ENCODE assay signal across 16 cellular contexts in genomic region chr4:57220172-57220571, GRCh38.
"Had no signal": no experiment of that assay in that cellular context is flagged by ENCODE, and none has a peak within 500 bp of the region (broad histone marks: within the 10 kb centered on the region; RNA-seq: fewer than 3 reads in every experiment).

No MANE protein-coding gene starts in this region.

- H3K4me3 Mint-ChIP-seq: activated naive CD8-positive, alpha-beta T cell treated with anti-CD3 and anti-CD28 coated beads, Interleukin-2, amount 10 ng/mL, durations not matched to agents 7 days and 5 days; brain; neural progenitor cell had no signal

- H3K27ac ChIP-seq: colonic mucosa, neural progenitor cell, pancreas, sigmoid colon, spleen, stomach, testis, upper lobe of left lung had no signal

- H3K9me3 ChIP-seq: colonic mucosa, pancreas, stomach, testis, upper lobe of left lung had no signal

- H3K4me1 Mint-ChIP-seq: activated naive CD8-positive, alpha-beta T cell treated with anti-CD3 and anti-CD28 coated beads, Interleukin-2, amount 10 ng/mL, durations not matched to agents 7 days and 5 days; brain; neural progenitor cell had no signal

- H3K9me3 Mint-ChIP-seq: activated naive CD8-positive, alpha-beta T cell treated with anti-CD3 and anti-CD28 coated beads, Interleukin-2, amount 10 ng/mL, durations not matched to agents 7 days and 5 days had no signal

- H3K36me3 Mint-ChIP-seq: activated naive CD8-positive, alpha-beta T cell treated with anti-CD3 and anti-CD28 coated beads, Interleukin-2, amount 10 ng/mL, durations not matched to agents 7 days and 5 days; brain; neural progenitor cell had no signal

- H3K27me3 Mint-ChIP-seq: activated naive CD8-positive, alpha-beta T cell treated with anti-CD3 and anti-CD28 coated beads, Interleukin-2, amount 10 ng/mL, durations not matched to agents 7 days and 5 days; brain had no signal

- ATAC-seq: left lobe of liver, pancreas had no signal

- H3K27ac Mint-ChIP-seq: activated naive CD8-positive, alpha-beta T cell treated with anti-CD3 and anti-CD28 coated beads, Interleukin-2, amount 10 ng/mL, durations not matched to agents 7 days and 5 days; brain; neural progenitor cell had no signal

- H3K27me3 ChIP-seq: colonic mucosa, neural progenitor cell, pancreas, sigmoid colon, spleen, stomach, testis, upper lobe of left lung had no signal

- DNase-seq: activated naive CD4-positive, alpha-beta T cell; activated naive CD8-positive, alpha-beta T cell treated with anti-CD3 and anti-CD28 coated beads, Interleukin-2, amount 10 ng/mL, durations not matched to agents 7 days and 5 days; activated T-cell treated with anti-CD3 and anti-CD28 coated beads for 4 hours; central memory CD4-positive, alpha-beta T cell; colonic mucosa; islet precursor cell; mammary epithelial cell; pancreas; sigmoid colon; spleen; stomach; testis; upper lobe of left lung had no signal
